ENCODE assay signal across 7 cellular contexts in genomic region chr16:67834242-67834614, GRCh38. TPM values are rescaled to one million over a fixed set of nuclear protein-coding genes. Genes with fewer than 3 reads are reported as not detected.
DNase-seq lines count a peak whose midpoint lies in the region; ATAC-seq lines count a peak whose summit lies in the region.

No MANE protein-coding gene starts in this region.

- peaks cover 21% of the 10 kb centered on the region for H3K36me3 Mint-ChIP-seq in activated T-helper 17 cell treated with anti-CD3 and anti-CD28 coated beads, Interleukin-2, amount 50 U/mL, for 72 hours (ENCODE audit: low read depth)
- no peaks in the 10 kb centered on the region for H3K36me3 Mint-ChIP-seq in immature natural killer cell

- ATAC-seq in activated T-helper 17 cell treated with anti-CD3 and anti-CD28 coated beads, Interleukin-2, amount 50 U/mL, for 72 hours (replicated peaks): no peak
- ATAC-seq in stimulated activated naive CD8-positive, alpha-beta T cell treated with anti-CD3 and anti-CD28 coated beads, Interleukin-15, amount 100 ng/mL, for 72 hours: no peak

- peak overlapping the region; percentile 77 for H3K9ac ChIP-seq in HUES6 (ENCODE audit: low read length)

- peak overlapping the region; percentile 62 for H3K4me3 ChIP-seq in HUES6 (ENCODE audit: low read depth, low read length)

- peak overlapping the region; percentile 90 for H3K27ac Mint-ChIP-seq in activated T-helper 17 cell treated with anti-CD3 and anti-CD28 coated beads, Interleukin-2, amount 50 U/mL, for 72 hours
- H3K27ac Mint-ChIP-seq in immature natural killer cell: peak overlapping the region in 5 of 6 donors; percentile 37 to 87 (median 73)
- no peak overlapping the region for H3K27ac Mint-ChIP-seq in stimulated activated naive CD8-positive, alpha-beta T cell treated with anti-CD3 and anti-CD28 coated beads, Interleukin-15, amount 100 ng/mL, for 72 hours

- peak overlapping the region; percentile 89 for H3K4me3 Mint-ChIP-seq in activated T-helper 17 cell treated with anti-CD3 and anti-CD28 coated beads, Interleukin-2, amount 50 U/mL, for 72 hours
- H3K4me3 Mint-ChIP-seq in immature natural killer cell: peak overlapping the region; percentile 83 to 94 (median 89)
- H3K4me3 Mint-ChIP-seq in stimulated activated naive CD8-positive, alpha-beta T cell treated with anti-CD3 and anti-CD28 coated beads, Interleukin-15, amount 100 ng/mL, for 72 hours: peak overlapping the region; percentile 98 to 100

- peaks cover 6% of the 10 kb centered on the region; the same call in 1 of the 2 replicates for H3K4me1 ChIP-seq in HUES6 (ENCODE audit: control insufficient read depth, insufficient read depth, low read length)

- no peaks in the 10 kb centered on the region for H3K9me3 ChIP-seq in HUES6 (ENCODE audit: control insufficient read depth, insufficient read depth, low read depth, low read length)

- no peak overlapping the region for H3K27ac ChIP-seq in HUES6 (ENCODE audit: low read depth, low read length)

- no peaks in the 10 kb centered on the region for H3K9me3 Mint-ChIP-seq in activated T-helper 17 cell treated with anti-CD3 and anti-CD28 coated beads, Interleukin-2, amount 50 U/mL, for 72 hours
- no peaks in the 10 kb centered on the region for H3K9me3 Mint-ChIP-seq in immature natural killer cell
- no peaks in the 10 kb centered on the region for H3K9me3 Mint-ChIP-seq in stimulated activated naive CD8-positive, alpha-beta T cell treated with anti-CD3 and anti-CD28 coated beads, Interleukin-15, amount 100 ng/mL, for 72 hours

- no peaks in the 10 kb centered on the region for H3K27me3 Mint-ChIP-seq in activated T-helper 17 cell treated with anti-CD3 and anti-CD28 coated beads, Interleukin-2, amount 50 U/mL, for 72 hours
- H3K27me3 Mint-ChIP-seq in immature natural killer cell (ENCODE audit: low read depth in 3 of 3): peaks cover 0 to 2% (median 2%) of the 10 kb centered on the region in 3 donors
- H3K27me3 Mint-ChIP-seq in stimulated activated naive CD8-positive, alpha-beta T cell treated with anti-CD3 and anti-CD28 coated beads, Interleukin-15, amount 100 ng/mL, for 72 hours: no peaks in the 10 kb centered on the region

- DNase-seq in immature natural killer cell: no peak
- DNase-seq in stimulated activated naive CD8-positive, alpha-beta T cell treated with anti-CD3 and anti-CD28 coated beads, Interleukin-15, amount 100 ng/mL, for 72 hours: no peak
- no peak for DNase-seq in NCI-H128 (lab: John Stamatoyannopoulos, UW; ENCODE audit: unreplicated experiment)
- DNase-seq in H4 (ENCODE audit: low spot score): no peak
- no peak for DNase-seq in UCSD-AML1 (lab: John Stamatoyannopoulos, UW; ENCODE audit: unreplicated experiment)

- H3K27me3 ChIP-seq in HUES6 (ENCODE audit: control insufficient read depth, insufficient read depth, low read length): no peaks in the 10 kb centered on the region

- H3K4me1 Mint-ChIP-seq in activated T-helper 17 cell treated with anti-CD3 and anti-CD28 coated beads, Interleukin-2, amount 50 U/mL, for 72 hours: no peaks in the 10 kb centered on the region
- H3K4me1 Mint-ChIP-seq in immature natural killer cell: peaks cover 17 to 18% of the 10 kb centered on the region in 2 donors
- peaks cover 15% of the 10 kb centered on the region for H3K4me1 Mint-ChIP-seq in stimulated activated naive CD8-positive, alpha-beta T cell treated with anti-CD3 and anti-CD28 coated beads, Interleukin-15, amount 100 ng/mL, for 72 hours

- peaks cover 30% of the 10 kb centered on the region for H3K36me3 ChIP-seq in HUES6 (ENCODE audit: control insufficient read depth, insufficient read depth, low read length)

RNA-seq across cellular contexts. Expression of gene THAP11, which starts 7.9 kb away (rescaled TPM):
- 10 to 100 TPM; 29.9 to 51.6 TPM for total RNA-seq in activated T-helper 17 cell treated with anti-CD3 and anti-CD28 coated beads, Interleukin-2, amount 50 U/mL, for 72 hours
- 100 to 1,000 TPM; 102 to 129 (median 117) TPM for polyA plus RNA-seq in immature natural killer cell
- 39.5 and 43.7 TPM in 2 replicates for total RNA-seq in H4 (2014; rRNA removed; shearing (Covaris generic))

RNA-seq across cellular contexts. Expression of gene NUTF2, which starts 12.5 kb away (rescaled TPM):
- 100 to 1,000 TPM in 1 of 2 donors, 10 to 100 TPM in 1; 82.9 to 175 TPM for total RNA-seq in activated T-helper 17 cell treated with anti-CD3 and anti-CD28 coated beads, Interleukin-2, amount 50 U/mL, for 72 hours
- polyA plus RNA-seq in immature natural killer cell: 100 to 1,000 TPM; 115 to 157 (median 130) TPM
- 95.0 and 256 TPM in 2 replicates for total RNA-seq in H4 (2014; rRNA removed; shearing (Covaris generic))

RNA-seq across cellular contexts. Expression of gene CENPT, which starts 13.3 kb away (rescaled TPM):
- total RNA-seq in activated T-helper 17 cell treated with anti-CD3 and anti-CD28 coated beads, Interleukin-2, amount 50 U/mL, for 72 hours: 10 to 100 TPM; 61.4 to 64.2 TPM
- polyA plus RNA-seq in immature natural killer cell: 10 to 100 TPM in 2 of 3 donors, 1 to 10 TPM in 1; 9.3 to 15.0 (median 12.4) TPM
- 12.0 and 20.8 TPM in 2 replicates for total RNA-seq in H4 (2014; rRNA removed; shearing (Covaris generic))

RNA-seq across cellular contexts. Expression of gene TSNAXIP1, which starts 27.5 kb away (rescaled TPM):
- total RNA-seq in activated T-helper 17 cell treated with anti-CD3 and anti-CD28 coated beads, Interleukin-2, amount 50 U/mL, for 72 hours: under 1 TPM in 1 of 2 donors, not detected in 1; 0.26 TPM
- polyA plus RNA-seq in immature natural killer cell: not detected
- total RNA-seq in H4 (2014; rRNA removed; shearing (Covaris generic)): 0.48 TPM in 1 of 2 replicates, not detected in the other

RNA-seq across cellular contexts. Expression of gene RANBP10, which starts 27.9 kb away (rescaled TPM):
- total RNA-seq in activated T-helper 17 cell treated with anti-CD3 and anti-CD28 coated beads, Interleukin-2, amount 50 U/mL, for 72 hours: 10 to 100 TPM; 18.4 to 21.0 TPM
- 10 to 100 TPM in 1 of 3 donors, 1 to 10 TPM in 2; 2.6 to 12.4 (median 7.9) TPM for polyA plus RNA-seq in immature natural killer cell
- total RNA-seq in H4 (2014; rRNA removed; shearing (Covaris generic)): 1.7 and 3.2 TPM in 2 replicates

Comparison
In these comparisons a context has a peak if more than half of its experiments do, and no peak if none do; other contexts are left out.
1. H3K27ac Mint-ChIP-seq: peak in activated T-helper 17 cell treated with anti-CD3 and anti-CD28 coated beads, Interleukin-2, amount 50 U/mL, for 72 hours (single experiment) and immature natural killer cell (5 of 6); none in stimulated activated naive CD8-positive, alpha-beta T cell treated with anti-CD3 and anti-CD28 coated beads, Interleukin-15, amount 100 ng/mL, for 72 hours (0 of 2).
2. Peak in every context shown above with its lines, with median percentiles within 50 percentile points of each other: H3K4me3 Mint-ChIP-seq.